Comparison of ENCODE assay signal across 8 cellular contexts in genomic region chr13:22278336-22278929, GRCh38.
DNase-seq lines count a peak whose midpoint lies in the region; ATAC-seq and TF ChIP-seq lines count a peak whose summit lies in the region.

No MANE protein-coding gene starts in this region.

- DNase-seq in NCI-H82 (lab: John Stamatoyannopoulos, UW) (peak; percentile 57), NCI-H82 treated with DMSO at 0.1 percent for 48 hours (lab: John Stamatoyannopoulos, UW; ENCODE audit: unreplicated experiment) (no peak), Panc1 (ENCODE audit: low read depth, low spot score) (peak; percentile 0), immature natural killer cell (peak; percentile 26 to 48 (median 29)), hepatic stellate cell (ENCODE audit: low spot score) (no peak)
- peak; percentile 83 for DNase-seq in activated effector memory CD4-positive, alpha-beta T cell treated with anti-CD3 and anti-CD28 coated beads, Interleukin-2, amount 50 U/mL, for 16 hours
- DNase-seq in stimulated activated CD4-positive, alpha-beta T cell treated with anti-CD3 and anti-CD28 coated beads, Interleukin-2, amount 100 ng/mL, for 48 hours = peak; percentile 56 to 59

- no peaks in the 10 kb centered on the region for H3K27me3 ChIP-seq in Panc1 (ENCODE audit: control insufficient read depth, insufficient read depth, low read length)

- no peaks in the 10 kb centered on the region for H3K9me3 Mint-ChIP-seq in immature natural killer cell

- TF ChIP-seq CTCF in Panc1 (IDR thresholded peaks at IDR 0.05) = peak; percentile 23; the same call in 1 of the 2 replicates

- no TSS peak for BruUV-seq in Panc1 (replicated peaks; lab: Mats Ljungman, UMichigan)

- no peak overlapping the region for H3K27ac Mint-ChIP-seq in immature natural killer cell

- no peaks in the 10 kb centered on the region for H3K4me1 ChIP-seq in Panc1 (ENCODE audit: control insufficient read depth, insufficient read depth, low read length)

- no peaks in the 10 kb centered on the region for H3K36me3 Mint-ChIP-seq in immature natural killer cell

- no peaks in the 10 kb centered on the region for H3K4me1 Mint-ChIP-seq in immature natural killer cell

- peaks cover 0 to 7% (median 0%) of the 10 kb centered on the region in 3 donors for H3K27me3 Mint-ChIP-seq in immature natural killer cell (ENCODE audit: low read depth in 3 of 3)

- no peak overlapping the region for H3K4me3 Mint-ChIP-seq in immature natural killer cell

- no peaks in the 10 kb centered on the region for H3K9me3 ChIP-seq in Panc1 (ENCODE audit: control insufficient read depth, insufficient read depth, low read depth, low read length)

- CTCF ChIA-PET in Panc1 (lab: Charles Lee) = no interaction called here

- POLR2A ChIA-PET in Panc1 (lab: Charles Lee) = no interaction called here

- ATAC-seq in HG03108 (IDR thresholded peaks at IDR 0.05; ENCODE audit: unreplicated experiment) (peak; percentile 73), Panc1 (no peak)

- H3K4me3 ChIP-seq in Panc1 (ENCODE audit: low read depth in 2 of 2, low read length in 2 of 2) = no peak overlapping the region

- in situ Hi-C loops in Panc1 (cut with HindIII; ENCODE audit: low pct_unique_long_range_greater_than_20kb, low sequenced_read_pairs) = no loop called here

- no peaks in the 10 kb centered on the region for H3K36me3 ChIP-seq in Panc1 (ENCODE audit: control insufficient read depth, insufficient read depth, low read length)

- H3K27ac ChIP-seq in Panc1 (ENCODE audit: low read length) = no peak overlapping the region

- intact Hi-C loops in Panc1 (cut with micrococcal nuclease; ENCODE audit: unreplicated experiment) = no loop called here

Comparison
In these comparisons a context has a peak if more than half of its experiments do, and no peak if none do; other contexts are left out.
1. DNase-seq: peak in NCI-H82 (single experiment), Panc1 (single experiment), activated effector memory CD4-positive, alpha-beta T cell treated with anti-CD3 and anti-CD28 coated beads, Interleukin-2, amount 50 U/mL, for 16 hours (single experiment), immature natural killer cell (3 of 3) and stimulated activated CD4-positive, alpha-beta T cell treated with anti-CD3 and anti-CD28 coated beads, Interleukin-2, amount 100 ng/mL, for 48 hours (2 of 2); none in NCI-H82 treated with DMSO at 0.1 percent for 48 hours (single experiment) and hepatic stellate cell (single experiment).